ENCODE assay signal across 8 cellular contexts in the genomic region with DNA sequence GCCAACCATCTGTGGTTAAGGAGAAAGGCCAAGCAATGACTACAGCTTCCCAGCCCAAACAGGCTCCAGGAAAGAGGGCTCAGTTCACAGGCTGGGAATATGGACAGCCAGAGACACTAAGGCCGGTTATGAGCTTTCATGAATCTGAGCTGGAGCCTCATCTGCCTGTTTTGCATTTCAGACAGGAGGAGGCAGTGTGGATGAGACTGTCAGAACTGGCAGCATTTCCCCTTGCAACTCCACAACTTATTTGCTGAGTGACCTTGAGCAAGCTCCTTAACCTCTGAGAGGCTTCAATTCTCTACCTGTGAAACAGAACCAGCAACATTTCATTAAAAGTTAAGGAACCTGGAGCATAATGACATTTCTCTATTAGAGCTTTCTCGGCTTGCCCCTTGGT.
DNase-seq lines count a peak whose midpoint lies in the region; TF ChIP-seq lines count a peak whose summit lies in the region.

No MANE protein-coding gene starts in this region.

- H3K27ac ChIP-seq in KMS-11: no peak overlapping the region

- no peak overlapping the region for H2AFZ ChIP-seq in KMS-11 (ENCODE audit: low read depth)

- H3K79me2 ChIP-seq in KMS-11 (ENCODE audit: insufficient read depth, low read depth): no peaks in the 10 kb centered on the region

- H3K36me3 ChIP-seq in KMS-11 (ENCODE audit: insufficient read depth): no peaks in the 10 kb centered on the region

- H3K27me3 ChIP-seq in KMS-11 (ENCODE audit: insufficient read depth, low read depth): no peaks in the 10 kb centered on the region

- no peak overlapping the region for H3K4me3 ChIP-seq in KMS-11 (IDR thresholded peaks at IDR 0.05; ENCODE audit: insufficient read depth, low read depth, low read length)

- DNase-seq in activated effector memory CD4-positive, alpha-beta T cell treated with anti-CD3 and anti-CD28 coated beads, Interleukin-2, amount 50 U/mL, for 16 hours: peak; percentile 70
- no peak for DNase-seq in activated effector memory CD4-positive, alpha-beta T cell treated with Interleukin-2 at 50 U/mL for 16 hours
- peak; percentile 44 for DNase-seq in ecto neural progenitor cell (ENCODE audit: low spot score)
- DNase-seq in renal cortical epithelial cell (ENCODE audit: low read depth): peak; percentile 46
- no peak for DNase-seq in amniotic stem cell (lab: John Stamatoyannopoulos, UW)
- DNase-seq in LoVo (ENCODE audit: low spot score): no peak
- no peak for DNase-seq in NCI-H345 treated with DMSO at 0.1 percent for 48 hours (lab: John Stamatoyannopoulos, UW; ENCODE audit: unreplicated experiment)

- no peak overlapping the region for H3K9ac ChIP-seq in KMS-11

- H4K20me1 ChIP-seq in KMS-11 (ENCODE audit: insufficient read depth): no peaks in the 10 kb centered on the region

- peak; percentile 25; the same call in 1 of the 2 replicates for TF ChIP-seq CTCF in KMS-11 (conservative IDR thresholded peaks at IDR 0.05; ENCODE audit: low read depth, low read length)

- peaks cover 12% of the 10 kb centered on the region for H3K4me1 ChIP-seq in KMS-11 (ENCODE audit: low read depth, poor library complexity, severe bottlenecking)

- H3K4me2 ChIP-seq in KMS-11: no peak overlapping the region

Comparison
In these comparisons a context has a peak if more than half of its experiments do, and no peak if none do; other contexts are left out.
1. DNase-seq: peak in activated effector memory CD4-positive, alpha-beta T cell treated with anti-CD3 and anti-CD28 coated beads, Interleukin-2, amount 50 U/mL, for 16 hours (single experiment), ecto neural progenitor cell (single experiment) and renal cortical epithelial cell (single experiment); none in activated effector memory CD4-positive, alpha-beta T cell treated with Interleukin-2 at 50 U/mL for 16 hours (single experiment), amniotic stem cell (single experiment), LoVo (single experiment) and NCI-H345 treated with DMSO at 0.1 percent for 48 hours (single experiment).